In the genomic region with DNA sequence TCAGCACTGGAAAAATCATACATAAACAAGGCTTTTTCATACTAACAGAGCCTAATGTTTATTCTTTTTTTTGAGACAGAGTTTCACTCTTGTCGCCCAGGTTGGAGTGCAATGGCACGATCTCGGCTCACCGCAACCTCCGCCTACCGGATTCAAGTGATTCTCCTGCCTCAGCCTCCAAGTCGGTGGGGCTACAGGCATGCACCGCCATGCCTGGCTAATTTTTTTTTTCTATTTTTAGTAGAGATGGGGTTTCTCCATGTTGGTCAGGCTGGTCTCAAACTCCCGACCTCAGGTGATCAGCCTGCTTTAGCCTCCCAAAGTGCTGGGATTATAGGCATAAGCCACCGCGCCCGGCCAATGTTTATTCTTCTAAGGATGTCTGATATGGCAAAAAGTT, we compare ENCODE assay signal across 1 cellular context. TPM values are rescaled to one million over a fixed set of nuclear protein-coding genes. Genes with fewer than 3 reads are reported as not detected.
"Had no signal": no experiment of that assay in that cellular context is flagged by ENCODE, and none has a peak within 500 bp of the region (broad histone marks: within the 10 kb centered on the region; RNA-seq: fewer than 3 reads in every experiment).

No MANE protein-coding gene starts in this region.

RNA-seq across cellular contexts. Expression of a gene that starts 36.7 kb away (rescaled TPM):
- total RNA-seq: natural killer cell treated with Interleukin-12 subunit alpha and Interleukin-12 subunit beta and Interleukin-15 and Interleukin-18, amount 100 ng/mL, for 72 hours had no signal
